13 cellular contexts compared by ENCODE assay signal in the genomic region with DNA sequence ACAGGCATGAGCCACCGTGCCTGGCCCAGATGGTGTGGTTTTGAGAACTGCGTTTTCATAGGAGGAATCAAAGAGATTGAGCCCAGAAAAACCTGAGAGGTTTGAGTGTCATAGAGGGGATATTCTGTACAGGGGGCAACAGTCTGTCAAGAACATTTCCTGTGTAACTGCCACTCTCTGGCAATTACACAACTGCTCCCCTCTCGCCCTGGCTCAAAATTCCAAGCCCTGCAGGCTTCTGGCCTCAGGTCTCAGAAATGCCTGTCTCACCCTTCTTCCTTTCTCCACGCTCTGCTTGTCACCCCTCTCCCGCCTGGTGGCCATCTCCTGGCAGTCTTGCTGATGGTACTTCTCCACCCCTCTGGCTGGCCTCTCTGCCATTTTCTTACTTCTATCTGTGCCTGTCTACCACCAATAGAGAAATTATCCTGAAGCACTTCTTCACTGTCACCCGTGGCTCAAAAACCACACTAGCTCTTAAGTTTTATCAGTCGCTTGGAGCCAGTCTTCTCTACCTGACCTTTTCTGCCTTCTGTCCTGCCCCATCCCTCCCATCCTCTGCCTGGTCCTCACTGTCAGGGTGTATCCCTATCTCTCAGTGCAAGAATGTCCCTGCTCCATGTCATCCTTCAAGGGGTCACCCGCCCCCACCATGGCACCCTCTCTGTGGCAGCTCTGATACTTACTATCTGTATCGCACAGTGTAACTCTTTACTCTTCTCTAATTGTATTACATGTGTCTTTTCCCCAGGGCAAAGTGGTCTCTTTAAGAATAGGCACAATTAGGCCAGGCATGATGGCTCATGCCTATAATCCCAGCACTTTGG. TPM values are rescaled to one million over a fixed set of nuclear protein-coding genes. Genes with fewer than 3 reads are reported as not detected.
A peak's percentile ranks its signal among the peaks of the same experiment; 100 is the strongest.
DNase-seq lines count a peak whose midpoint lies in the region; ATAC-seq and TF ChIP-seq lines count a peak whose summit lies in the region.
"Had no signal": no experiment of that assay in that cellular context is flagged by ENCODE, and none has a peak within 500 bp of the region (broad histone marks: within the 10 kb centered on the region; RNA-seq: fewer than 3 reads in every experiment).

No MANE protein-coding gene starts in this region.

- H3K36me3 Mint-ChIP-seq in CD8-positive, alpha-beta T cell: peaks cover 5% of the 10 kb centered on the region

- peaks cover 43% of the 10 kb centered on the region for H3K4me1 Mint-ChIP-seq in CD8-positive, alpha-beta T cell (ENCODE audit: low read depth)

- no peak for TF ChIP-seq CTCF in CD8-positive, alpha-beta T cell (IDR thresholded peaks at IDR 0.05)

- H3K4me1 ChIP-seq in CD8-positive, alpha-beta T cell (ENCODE audit: insufficient read depth, low read length): peaks cover 27% of the 10 kb centered on the region
- H3K4me1 ChIP-seq in right cardiac atrium (ENCODE audit: control insufficient read depth, insufficient read depth, low read length) (peaks cover 28% of the 10 kb centered on the region), skeletal muscle satellite cell (ENCODE audit: control insufficient read depth, insufficient read depth, low read length) (peaks cover 72% of the 10 kb centered on the region)

- no peak overlapping the region for H3K4me3 ChIP-seq in CD8-positive, alpha-beta T cell (ENCODE audit: low read depth, low read length)
- H3K4me3 ChIP-seq in right cardiac atrium (ENCODE audit: low read length) (no peak overlapping the region), skeletal muscle satellite cell (ENCODE audit: low read length) (no peak overlapping the region)
- H3K4me3 ChIP-seq: smooth muscle cell had no signal

- 54% methylated on average over 9 of the region's 9 CpGs for WGBS in right cardiac atrium

- intact Hi-C loops in CD8-positive, alpha-beta T cell (cut with DNase I, micrococcal nuclease): loop anchor here in 1 of 2 experiments (1.0 kb wide), 1 partner anchor 90 kb away; no protein-coding TSS in a partner anchor
- intact Hi-C loops in right cardiac atrium (cut with DNase I): no loop called here

- no peak overlapping the region for H3K27ac ChIP-seq in CD8-positive, alpha-beta T cell (ENCODE audit: low read depth, low read length)
- H3K27ac ChIP-seq in right cardiac atrium (ENCODE audit: low read length): peak overlapping the region; percentile 63

- no peaks in the 10 kb centered on the region for H3K9me3 ChIP-seq in CD8-positive, alpha-beta T cell (ENCODE audit: low read length)
- H3K9me3 ChIP-seq in right cardiac atrium (ENCODE audit: control insufficient read depth, low read length) (no peaks in the 10 kb centered on the region), skeletal muscle satellite cell (replicated peaks; ENCODE audit: low read length) (no peaks in the 10 kb centered on the region)

- peak overlapping the region; percentile 86 for H3K27ac Mint-ChIP-seq in CD8-positive, alpha-beta T cell

- CTCF ChIA-PET in CD8-positive, alpha-beta T cell (lab: Charles Lee): no interaction called here

- no peak overlapping the region for H3K4me3 Mint-ChIP-seq in CD8-positive, alpha-beta T cell

- no peak for ATAC-seq in CD8-positive, alpha-beta T cell
- ATAC-seq in right cardiac atrium: no peak
- no peak for ATAC-seq in HG02885 (IDR thresholded peaks at IDR 0.05; ENCODE audit: poor library complexity, unreplicated experiment)
- ATAC-seq: left lobe of liver had no signal

- H3K9me3 Mint-ChIP-seq in CD8-positive, alpha-beta T cell: no peaks in the 10 kb centered on the region

- no peaks in the 10 kb centered on the region for H3K27me3 Mint-ChIP-seq in CD8-positive, alpha-beta T cell (ENCODE audit: low read depth)

- no peaks in the 10 kb centered on the region for H3K36me3 ChIP-seq in CD8-positive, alpha-beta T cell (ENCODE audit: insufficient read depth, low read length)
- H3K36me3 ChIP-seq in skeletal muscle satellite cell (ENCODE audit: insufficient read depth, low read length): no peaks in the 10 kb centered on the region

- POLR2A ChIA-PET in CD8-positive, alpha-beta T cell (lab: Charles Lee): interaction anchor here (0.8 to 1.7 kb wide), 2 partner anchors 15 to 262 kb away, joined by 3 read pairs; a partner anchor contains a TSS

- H3K27me3 ChIP-seq in CD8-positive, alpha-beta T cell (ENCODE audit: insufficient read depth, low read length): no peaks in the 10 kb centered on the region
- H3K27me3 ChIP-seq in right cardiac atrium (ENCODE audit: control insufficient read depth, insufficient read depth): no peaks in the 10 kb centered on the region
- H3K27me3 ChIP-seq in skeletal muscle satellite cell (ENCODE audit: control insufficient read depth, insufficient read depth, low read length): no peaks in the 10 kb centered on the region

- no peak for DNase-seq in CD8-positive, alpha-beta T cell
- DNase-seq in MV-4-11 (lab: John Stamatoyannopoulos, UW): peak; percentile 35
- DNase-seq in right cardiac atrium: no peak
- no peak for DNase-seq in activated effector memory CD4-positive, alpha-beta T cell treated with anti-CD3 and anti-CD28 coated beads, Interleukin-2, amount 50 U/mL, for 16 hours
- no peak for DNase-seq in HK-2 (ENCODE audit: unreplicated experiment)
- no peak for DNase-seq in DMS53 (lab: John Stamatoyannopoulos, UW)
- DNase-seq: NCI-H1105 treated with DMSO at 0.1 percent for 48 hours; NK-92 treated with Interleukin-12 subunit alpha and Interleukin-12 subunit beta, amount 100 ng/mL, for 24 hours; SW 1271 had no signal

- H3K4me2 ChIP-seq in skeletal muscle satellite cell (ENCODE audit: low read length): no peak overlapping the region
- H3K4me2 ChIP-seq: smooth muscle cell had no signal

- H3K9ac ChIP-seq in skeletal muscle satellite cell (ENCODE audit: low read depth, low read length): peak overlapping the region; percentile 40

RNA-seq across cellular contexts. Expression of a gene that starts 4.2 kb away (rescaled TPM):
- 10 to 100 TPM; 22.7 to 23.9 TPM for total RNA-seq in CD8-positive, alpha-beta T cell
- total RNA-seq in right cardiac atrium: 100 to 1,000 TPM in 1 of 4 donors, 10 to 100 TPM in 3; 79.1 to 113 (median 81.1) TPM
- 127 TPM for polyA plus RNA-seq in right cardiac atrium
- total RNA-seq in skeletal muscle satellite cell (2012; rRNA removed): 10.6 and 38.0 TPM in 2 replicates

RNA-seq across cellular contexts. Expression of a gene that starts 7.1 kb away (rescaled TPM):
- 10 to 100 TPM; 38.1 to 41.0 TPM for total RNA-seq in CD8-positive, alpha-beta T cell
- 100 to 1,000 TPM in 2 of 4 donors, 10 to 100 TPM in 2; 96.1 to 111 (median 102) TPM for total RNA-seq in right cardiac atrium
- polyA plus RNA-seq in right cardiac atrium: 169 TPM
- 172 and 235 TPM in 2 replicates for total RNA-seq in skeletal muscle satellite cell (2012; rRNA removed)

RNA-seq across cellular contexts. Expression of a gene that starts 11.0 kb away (rescaled TPM):
- 10 to 100 TPM; 28.1 to 28.7 TPM for total RNA-seq in CD8-positive, alpha-beta T cell
- total RNA-seq in right cardiac atrium: 10 to 100 TPM; 30.3 to 38.3 (median 35.2) TPM
- 24.9 TPM for polyA plus RNA-seq in right cardiac atrium
- 2.8 TPM in 1 of 2 replicates, not detected in the other for total RNA-seq in skeletal muscle satellite cell (2012; rRNA removed)

RNA-seq across cellular contexts. Expression of a gene that starts 14.1 kb away (rescaled TPM):
- 1 to 10 TPM; 5.7 to 6.0 TPM for total RNA-seq in CD8-positive, alpha-beta T cell
- total RNA-seq in right cardiac atrium: 10 to 100 TPM; 14.5 to 17.5 (median 16.5) TPM
- 19.0 TPM for polyA plus RNA-seq in right cardiac atrium
- total RNA-seq in skeletal muscle satellite cell (2012; rRNA removed): 9.6 and 10.6 TPM in 2 replicates

RNA-seq across cellular contexts. Expression of a gene that starts 23.4 kb away (rescaled TPM):
- 10 to 100 TPM; 23.2 to 27.9 TPM for total RNA-seq in CD8-positive, alpha-beta T cell
- 10 to 100 TPM; 25.0 to 31.9 (median 27.9) TPM for total RNA-seq in right cardiac atrium
- 28.1 TPM for polyA plus RNA-seq in right cardiac atrium
- total RNA-seq in skeletal muscle satellite cell (2012; rRNA removed): 7.2 and 7.9 TPM in 2 replicates
